ENCODE assay signal across 27 cellular contexts in genomic region chr5:157823655-157824054, GRCh38.
"Had no signal": no experiment of that assay in that cellular context is flagged by ENCODE, and none has a peak within 500 bp of the region (broad histone marks: within the 10 kb centered on the region; RNA-seq: fewer than 3 reads in every experiment).

No MANE protein-coding gene starts in this region.

- FAIRE-seq: RCC 7860, TTC549 had no signal

- ATAC-seq: activated T-cell treated with anti-CD3 and anti-CD28 coated beads, Interleukin-2, amount 50 U/mL, for 72 hours; PC-3; T-helper 17 cell had no signal

- H3K27ac ChIP-seq: brain microvascular endothelial cell, cardiac muscle cell had no signal

- H3K4me3 ChIP-seq: cardiac muscle cell, MG63 had no signal

- H3K36me3 ChIP-seq: brain microvascular endothelial cell, cardiac muscle cell had no signal

- H3K27me3 ChIP-seq: brain microvascular endothelial cell, cardiac muscle cell, MG63 had no signal

- DNase-seq: activated CD4-positive, alpha-beta memory T cell treated with anti-CD3 and anti-CD28 coated beads, Interleukin-2, amount 10 ng/mL, durations not matched to agents 7 days and 5 days; activated CD4-positive, alpha-beta T cell treated with anti-CD3 and anti-CD28 coated beads, Interleukin-2, amount 10 ng/mL, durations not matched to agents 7 days and 5 days; activated CD4-positive, CD25-positive, alpha-beta regulatory T cell; activated gamma-delta T cell treated with Interleukin-2 at 50 U/mL for 16 hours; activated naive CD4-positive, alpha-beta T cell treated with anti-CD3 and anti-CD28 coated beads, Interleukin-2, amount 10 ng/mL, durations not matched to agents 7 days and 5 days; activated naive CD8-positive, alpha-beta T cell treated with anti-CD3 and anti-CD28 coated beads for 36 hours; activated T-cell treated with anti-CD3 and anti-CD28 coated beads, Interleukin-2, amount 50 U/mL, for 72 hours; brain microvascular endothelial cell; MG63; MV-4-11; NCI-H1092 treated with DMSO at 0.1 percent for 48 hours; NCI-H1417 treated with DMSO at 0.1 percent for 48 hours; NCI-H1694; NCI-H2029; NCI-H2107; NCI-H2171 treated with DMSO at 0.1 percent for 48 hours; NCI-H226; NCI-H510A; NCI-H526 treated with DMSO at 0.1 percent for 48 hours; NK-92 treated with Interleukin-12 subunit alpha and Interleukin-12 subunit beta, amount 100 ng/mL, for 24 hours; PC-3; SHP77 treated with DMSO at 0.1 percent for 48 hours; T-helper 17 cell; T-helper 9 cell had no signal
